ENCODE assay signal across 17 cellular contexts in the genomic region with DNA sequence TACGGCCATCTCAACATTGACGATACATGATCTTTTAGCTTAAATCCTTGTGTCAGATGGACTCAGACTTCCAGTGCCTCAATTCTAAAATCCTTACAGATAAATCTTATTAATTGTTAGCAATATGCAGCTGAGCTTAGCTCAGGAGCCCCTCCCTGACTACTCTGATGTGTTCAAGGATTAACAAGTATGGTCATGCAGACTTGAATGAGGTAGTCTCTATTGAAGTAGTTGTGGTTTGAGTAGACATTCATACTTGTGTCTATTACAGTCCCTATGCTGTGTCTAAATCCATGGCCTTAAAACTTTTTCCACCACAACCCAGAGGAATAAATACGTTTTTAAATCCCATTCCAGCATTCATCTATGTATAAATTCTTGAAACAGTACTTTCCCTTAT.
"Had no signal": no experiment of that assay in that cellular context is flagged by ENCODE, and none has a peak within 500 bp of the region (broad histone marks: within the 10 kb centered on the region; RNA-seq: fewer than 3 reads in every experiment).

No MANE protein-coding gene starts in this region.

- H3K4me3 ChIP-seq: adrenal gland, colonic mucosa, lower lobe of right lung, right atrium auricular region had no signal

- H3K36me3 Mint-ChIP-seq: activated CD8-positive, alpha-beta memory T cell treated with anti-CD3 and anti-CD28 coated beads, Interleukin-2, amount 10 ng/mL, durations not matched to agents 7 days and 5 days; activated naive CD4-positive, alpha-beta T cell treated with anti-CD3 and anti-CD28 coated beads, Interleukin-2, amount 50 U/mL, for 24 hours; immature natural killer cell; mesothelial cell of epicardium; stimulated activated memory B cell treated with anti-CD40 and anti-IgM and Interleukin-4, amounts not matched to agents 10 μg/mL and 1 μg/mL and 100 μg/mL, for 72 hours had no signal

- H3K4me1 Mint-ChIP-seq: activated CD8-positive, alpha-beta memory T cell treated with anti-CD3 and anti-CD28 coated beads, Interleukin-2, amount 10 ng/mL, durations not matched to agents 7 days and 5 days; activated naive CD4-positive, alpha-beta T cell treated with anti-CD3 and anti-CD28 coated beads, Interleukin-2, amount 50 U/mL, for 24 hours; immature natural killer cell; stimulated activated memory B cell treated with anti-CD40 and anti-IgM and Interleukin-4, amounts not matched to agents 10 μg/mL and 1 μg/mL and 100 μg/mL, for 72 hours had no signal

- H3K4me3 Mint-ChIP-seq: activated CD8-positive, alpha-beta memory T cell treated with anti-CD3 and anti-CD28 coated beads, Interleukin-2, amount 10 ng/mL, durations not matched to agents 7 days and 5 days; activated naive CD4-positive, alpha-beta T cell treated with anti-CD3 and anti-CD28 coated beads, Interleukin-2, amount 50 U/mL, for 24 hours; activated T-cell treated with anti-CD3 and anti-CD28 coated beads, Interleukin-2, amount 50 U/mL, for 24 hours; immature natural killer cell; mesothelial cell of epicardium; stimulated activated memory B cell treated with anti-CD40 and anti-IgM and Interleukin-4, amounts not matched to agents 10 μg/mL and 1 μg/mL and 100 μg/mL, for 72 hours had no signal

- DNase-seq: activated CD4-positive, alpha-beta T cell treated with anti-CD3 and anti-CD28 coated beads, Interleukin-2, amount 50 U/mL, for 48 hours; activated CD8-positive, alpha-beta memory T cell treated with anti-CD3 and anti-CD28 coated beads, Interleukin-2, amount 10 ng/mL, durations not matched to agents 7 days and 5 days; activated effector memory CD4-positive, alpha-beta T cell treated with anti-CD3 and anti-CD28 coated beads, Interleukin-2, amount 50 U/mL, for 16 hours; activated T-cell treated with anti-CD3 and anti-CD28 coated beads, Interleukin-2, amount 50 U/mL, for 24 hours; central memory CD4-positive, alpha-beta T cell; colonic mucosa; effector CD4-positive, alpha-beta T cell; immature natural killer cell; left colon; lower lobe of right lung; stimulated activated CD4-positive, alpha-beta T cell treated with anti-CD3 and anti-CD28 coated beads, Interleukin-2, amount 100 ng/mL, for 48 hours had no signal

- H3K27me3 ChIP-seq: adrenal gland, colonic mucosa, right atrium auricular region had no signal

- H3K27me3 Mint-ChIP-seq: activated naive CD4-positive, alpha-beta T cell treated with anti-CD3 and anti-CD28 coated beads, Interleukin-2, amount 50 U/mL, for 24 hours; activated T-cell treated with anti-CD3 and anti-CD28 coated beads, Interleukin-2, amount 50 U/mL, for 24 hours; progenitor cell of endocrine pancreas; stimulated activated memory B cell treated with anti-CD40 and anti-IgM and Interleukin-4, amounts not matched to agents 10 μg/mL and 1 μg/mL and 100 μg/mL, for 72 hours had no signal

- H3K9me3 Mint-ChIP-seq: activated naive CD4-positive, alpha-beta T cell treated with anti-CD3 and anti-CD28 coated beads, Interleukin-2, amount 50 U/mL, for 24 hours; activated T-cell treated with anti-CD3 and anti-CD28 coated beads, Interleukin-2, amount 50 U/mL, for 24 hours; immature natural killer cell; mesothelial cell of epicardium; stimulated activated memory B cell treated with anti-CD40 and anti-IgM and Interleukin-4, amounts not matched to agents 10 μg/mL and 1 μg/mL and 100 μg/mL, for 72 hours had no signal

- H3K36me3 ChIP-seq: adrenal gland, colonic mucosa, lower lobe of right lung, right atrium auricular region had no signal

- H3K9me3 ChIP-seq: adrenal gland, colonic mucosa, lower lobe of right lung, right atrium auricular region had no signal

- H3K4me1 ChIP-seq: adrenal gland, colonic mucosa, lower lobe of right lung, right atrium auricular region had no signal

- ATAC-seq: activated CD8-positive, alpha-beta memory T cell treated with anti-CD3 and anti-CD28 coated beads, Interleukin-2, amount 10 ng/mL, durations not matched to agents 7 days and 5 days; left colon; lower lobe of right lung; stimulated activated memory B cell treated with anti-CD40 and anti-IgM and Interleukin-4, amounts not matched to agents 10 μg/mL and 1 μg/mL and 100 μg/mL, for 72 hours had no signal

- H3K27ac Mint-ChIP-seq: activated CD8-positive, alpha-beta memory T cell treated with anti-CD3 and anti-CD28 coated beads, Interleukin-2, amount 10 ng/mL, durations not matched to agents 7 days and 5 days; activated naive CD4-positive, alpha-beta T cell treated with anti-CD3 and anti-CD28 coated beads, Interleukin-2, amount 50 U/mL, for 24 hours; activated T-cell treated with anti-CD3 and anti-CD28 coated beads, Interleukin-2, amount 50 U/mL, for 24 hours; immature natural killer cell; mesothelial cell of epicardium; progenitor cell of endocrine pancreas; stimulated activated memory B cell treated with anti-CD40 and anti-IgM and Interleukin-4, amounts not matched to agents 10 μg/mL and 1 μg/mL and 100 μg/mL, for 72 hours had no signal
